7 cellular contexts compared by ENCODE assay signal in genomic region chr4:118631321-118632050, GRCh38. TPM values are rescaled to one million over a fixed set of nuclear protein-coding genes. Genes with fewer than 3 reads are reported as not detected.
DNase-seq lines count a peak whose midpoint lies in the region; ATAC-seq and TF ChIP-seq lines count a peak whose summit lies in the region.
"Not testable (repeated sequence)": the region's sequence is repeated elsewhere in the genome, so short reads cannot be mapped to it uniquely, and the experiment has no call there.

No MANE protein-coding gene starts in this region.

- not testable (repeated sequence) for TF ChIP-seq CTCF in GM13976 (IDR thresholded peaks at IDR 0.05; ENCODE audit: borderline replicate concordance, control extremely low read depth, extremely low read depth, insufficient read depth, missing control alignments); progenitor cell of endocrine pancreas (IDR thresholded peaks at IDR 0.05; ENCODE audit: unreplicated experiment)

- not testable (repeated sequence) for H3K4me3 ChIP-seq in subcutaneous abdominal adipose tissue (ENCODE audit: low read depth in 1 of 5, low read length in 5 of 5)

- H3K9me3 ChIP-seq in subcutaneous abdominal adipose tissue (ENCODE audit: control insufficient read depth in 5 of 5, low read length in 5 of 5) = not testable (repeated sequence)

- H3K27ac ChIP-seq in subcutaneous abdominal adipose tissue (ENCODE audit: low read depth, low read length) = peak overlapping the region; percentile 30

- not testable (repeated sequence) for H3K27me3 Mint-ChIP-seq in activated T-cell treated with anti-CD3 and anti-CD28 coated beads, Interleukin-2, amount 50 U/mL, for 24 hours; activated naive CD4-positive, alpha-beta T cell treated with anti-CD3 and anti-CD28 coated beads, Interleukin-2, amount 50 U/mL, for 24 hours; central memory CD8-positive, alpha-beta T cell; progenitor cell of endocrine pancreas

- not testable (repeated sequence) for H3K4me1 Mint-ChIP-seq in activated T-cell treated with anti-CD3 and anti-CD28 coated beads, Interleukin-2, amount 50 U/mL, for 24 hours (ENCODE audit: low read depth); activated naive CD4-positive, alpha-beta T cell treated with anti-CD3 and anti-CD28 coated beads, Interleukin-2, amount 50 U/mL, for 24 hours; central memory CD8-positive, alpha-beta T cell; progenitor cell of endocrine pancreas (ENCODE audit: low read depth)

- H3K36me3 ChIP-seq in subcutaneous abdominal adipose tissue (ENCODE audit: control insufficient read depth in 5 of 5, insufficient read depth in 5 of 5, low read length in 5 of 5) = peaks cover 0 to 26% (median 6%) of the 10 kb centered on the region in 5 donors

- H3K4me3 Mint-ChIP-seq in activated T-cell treated with anti-CD3 and anti-CD28 coated beads, Interleukin-2, amount 50 U/mL, for 24 hours; activated naive CD4-positive, alpha-beta T cell treated with anti-CD3 and anti-CD28 coated beads, Interleukin-2, amount 50 U/mL, for 24 hours; central memory CD8-positive, alpha-beta T cell; progenitor cell of endocrine pancreas (ENCODE audit: low read depth): not testable (repeated sequence)

- in situ Hi-C loops in GM13976 (cut with MboI; ENCODE audit: low sequenced_read_pairs, unreplicated experiment) = not testable (repeated sequence)

- DNase-seq in GM13976 (ENCODE audit: low spot score) (peak; percentile 0), iPS-NIHi7 (ENCODE audit: extremely low spot score) (peak; percentile 0)
- DNase-seq in activated T-cell treated with anti-CD3 and anti-CD28 coated beads, Interleukin-2, amount 50 U/mL, for 24 hours; central memory CD8-positive, alpha-beta T cell (ENCODE audit: low spot score in 2 of 2); progenitor cell of endocrine pancreas (ENCODE audit: low spot score, unreplicated experiment): not testable (repeated sequence)

- not testable (repeated sequence) for ATAC-seq in central memory CD8-positive, alpha-beta T cell (replicated peaks; ENCODE audit: extremely low read depth, poor library complexity, severe bottlenecking)

- H3K27me3 ChIP-seq in subcutaneous abdominal adipose tissue (ENCODE audit: control insufficient read depth in 5 of 5, insufficient read depth in 4 of 5, low read length in 5 of 5) = not testable (repeated sequence)

- peaks cover 65% of the 10 kb centered on the region for H3K36me3 Mint-ChIP-seq in activated T-cell treated with anti-CD3 and anti-CD28 coated beads, Interleukin-2, amount 50 U/mL, for 24 hours (ENCODE audit: low read depth)
- not testable (repeated sequence) for H3K36me3 Mint-ChIP-seq in activated naive CD4-positive, alpha-beta T cell treated with anti-CD3 and anti-CD28 coated beads, Interleukin-2, amount 50 U/mL, for 24 hours; progenitor cell of endocrine pancreas (ENCODE audit: insufficient read depth)
- peaks cover 18% of the 10 kb centered on the region for H3K36me3 Mint-ChIP-seq in central memory CD8-positive, alpha-beta T cell (ENCODE audit: insufficient read depth)

- not testable (repeated sequence) for H3K4me1 ChIP-seq in subcutaneous abdominal adipose tissue (ENCODE audit: control insufficient read depth in 5 of 5, insufficient read depth in 5 of 5, low read length in 5 of 5)

- peak overlapping the region; percentile 74 for H3K27ac Mint-ChIP-seq in activated T-cell treated with anti-CD3 and anti-CD28 coated beads, Interleukin-2, amount 50 U/mL, for 24 hours
- H3K27ac Mint-ChIP-seq in activated naive CD4-positive, alpha-beta T cell treated with anti-CD3 and anti-CD28 coated beads, Interleukin-2, amount 50 U/mL, for 24 hours = peak overlapping the region; percentile 81
- H3K27ac Mint-ChIP-seq in central memory CD8-positive, alpha-beta T cell (ENCODE audit: low read depth) = peak overlapping the region; percentile 72
- H3K27ac Mint-ChIP-seq in progenitor cell of endocrine pancreas = peak overlapping the region; percentile 37

- H3K9me3 Mint-ChIP-seq in activated T-cell treated with anti-CD3 and anti-CD28 coated beads, Interleukin-2, amount 50 U/mL, for 24 hours; activated naive CD4-positive, alpha-beta T cell treated with anti-CD3 and anti-CD28 coated beads, Interleukin-2, amount 50 U/mL, for 24 hours; central memory CD8-positive, alpha-beta T cell; progenitor cell of endocrine pancreas (ENCODE audit: low read depth): not testable (repeated sequence)

- peak overlapping the region in 1 of 5 donors; percentile 41 for H3K9ac ChIP-seq in subcutaneous abdominal adipose tissue (ENCODE audit: low read length in 5 of 5)

RNA-seq across cellular contexts. Expression of gene METTL14, which starts 53.7 kb away (rescaled TPM):
- 56.7 and 56.8 TPM in 2 replicates for total RNA-seq in progenitor cell of endocrine pancreas
